34 cellular contexts compared by ENCODE assay signal in the genomic region with DNA sequence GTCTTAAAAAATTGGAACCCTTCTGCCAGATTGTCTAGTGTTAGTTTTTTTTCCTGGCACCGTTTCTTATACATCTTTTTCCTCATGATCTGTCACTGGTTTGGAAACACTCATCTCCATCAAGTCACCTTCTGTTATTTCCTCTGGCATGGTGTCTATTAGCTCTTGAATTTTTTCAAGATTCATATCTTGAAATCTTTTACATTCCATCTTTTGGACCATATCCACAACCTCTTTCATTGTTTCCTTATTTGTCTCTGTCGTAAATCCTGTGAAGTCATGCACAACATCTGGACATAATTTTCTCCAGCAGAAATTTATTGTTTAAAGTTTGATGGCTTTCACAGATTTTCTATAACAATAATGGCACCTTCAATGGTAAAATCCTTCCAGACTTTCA. TPM values are rescaled to one million over a fixed set of nuclear protein-coding genes. Genes with fewer than 3 reads are reported as not detected.
"Had no signal": no experiment of that assay in that cellular context is flagged by ENCODE, and none has a peak within 500 bp of the region (broad histone marks: within the 10 kb centered on the region; RNA-seq: fewer than 3 reads in every experiment).

No MANE protein-coding gene starts in this region.

- H3K27me3 Mint-ChIP-seq: activated CD8-positive, alpha-beta T cell treated with anti-CD3 and anti-CD28 coated beads for 36 hours had no signal

- H3K4me3 Mint-ChIP-seq: activated CD4-positive, alpha-beta T cell treated with anti-CD3 and anti-CD28 coated beads, Interleukin-2, amount 10 ng/mL, durations not matched to agents 7 days and 5 days; activated CD8-positive, alpha-beta T cell treated with anti-CD3 and anti-CD28 coated beads for 36 hours; activated naive CD8-positive, alpha-beta T cell; activated T-cell treated with anti-CD3 and anti-CD28 coated beads, Interleukin-2, amount 50 U/mL, for 4 hours; activated T-helper 17 cell treated with anti-CD3 and anti-CD28 coated beads, Interleukin-2, amount 50 U/mL, for 72 hours; effector memory CD8-positive, alpha-beta T cell; natural killer cell; neural progenitor cell; stimulated activated naive B cell treated with anti-CD40 and anti-IgM and Interleukin-4, amounts not matched to agents 10 μg/mL and 1 μg/mL and 100 μg/mL, for 72 hours; T-helper 17 cell had no signal

- H3K4me3 ChIP-seq: ascending aorta, coronary artery, gastrocnemius medialis, left lung, lower lobe of right lung, neural progenitor cell, right atrium auricular region, smooth muscle cell, suprapubic skin, tibial artery had no signal

- H3K9me3 Mint-ChIP-seq: activated CD4-positive, alpha-beta T cell treated with anti-CD3 and anti-CD28 coated beads, Interleukin-2, amount 10 ng/mL, durations not matched to agents 7 days and 5 days; activated CD8-positive, alpha-beta T cell treated with anti-CD3 and anti-CD28 coated beads for 36 hours; activated T-cell treated with anti-CD3 and anti-CD28 coated beads, Interleukin-2, amount 50 U/mL, for 4 hours; activated T-helper 17 cell treated with anti-CD3 and anti-CD28 coated beads, Interleukin-2, amount 50 U/mL, for 72 hours; effector memory CD8-positive, alpha-beta T cell; natural killer cell had no signal

- H3K4me1 Mint-ChIP-seq: activated CD4-positive, alpha-beta T cell treated with anti-CD3 and anti-CD28 coated beads, Interleukin-2, amount 10 ng/mL, durations not matched to agents 7 days and 5 days; activated T-helper 17 cell treated with anti-CD3 and anti-CD28 coated beads, Interleukin-2, amount 50 U/mL, for 72 hours; natural killer cell; neural progenitor cell; stimulated activated naive B cell treated with anti-CD40 and anti-IgM and Interleukin-4, amounts not matched to agents 10 μg/mL and 1 μg/mL and 100 μg/mL, for 72 hours; T-helper 17 cell had no signal

- H3K36me3 Mint-ChIP-seq: activated naive CD8-positive, alpha-beta T cell; natural killer cell; neural progenitor cell; stimulated activated naive B cell treated with anti-CD40 and anti-IgM and Interleukin-4, amounts not matched to agents 10 μg/mL and 1 μg/mL and 100 μg/mL, for 72 hours had no signal

- H3K27ac ChIP-seq: ascending aorta, brain microvascular endothelial cell, coronary artery, gastrocnemius medialis, left lung, lower lobe of right lung, neural progenitor cell, parathyroid adenoma, right atrium auricular region, suprapubic skin, tibial artery had no signal

- H3K36me3 ChIP-seq: ascending aorta, brain microvascular endothelial cell, gastrocnemius medialis, left lung, lower lobe of right lung, neural progenitor cell, right atrium auricular region, suprapubic skin, tibial artery had no signal

- H3K4me1 ChIP-seq: ascending aorta, gastrocnemius medialis, left lung, lower lobe of right lung, neural progenitor cell, parathyroid adenoma, right atrium auricular region, suprapubic skin, tibial artery had no signal

- H3K27ac Mint-ChIP-seq: activated CD4-positive, alpha-beta T cell treated with anti-CD3 and anti-CD28 coated beads, Interleukin-2, amount 10 ng/mL, durations not matched to agents 7 days and 5 days; activated CD8-positive, alpha-beta T cell treated with anti-CD3 and anti-CD28 coated beads for 36 hours; activated naive CD8-positive, alpha-beta T cell; activated T-helper 17 cell treated with anti-CD3 and anti-CD28 coated beads, Interleukin-2, amount 50 U/mL, for 72 hours; effector memory CD8-positive, alpha-beta T cell; natural killer cell; neural progenitor cell; stimulated activated naive B cell treated with anti-CD40 and anti-IgM and Interleukin-4, amounts not matched to agents 10 μg/mL and 1 μg/mL and 100 μg/mL, for 72 hours; T-helper 17 cell had no signal

- DNase-seq: activated CD4-positive, alpha-beta T cell treated with anti-CD3 and anti-CD28 coated beads for 1 hour; activated CD4-positive, alpha-beta T cell treated with anti-CD3 and anti-CD28 coated beads, Interleukin-2, amount 10 ng/mL, durations not matched to agents 7 days and 5 days; activated CD8-positive, alpha-beta T cell treated with anti-CD3 and anti-CD28 coated beads for 36 hours; activated T-cell treated with anti-CD3 and anti-CD28 coated beads, Interleukin-2, amount 50 U/mL, for 4 hours; brain microvascular endothelial cell; effector memory CD8-positive, alpha-beta T cell; erythroblast; gastrocnemius medialis; glutamatergic neuron; left lung; lower lobe of right lung; mesenchymal stem cell; natural killer cell; occipital lobe; stimulated activated CD4-positive, alpha-beta T cell treated with anti-CD3 and anti-CD28 coated beads, Interleukin-1b, Interleukin-23, amount 100 ng/mL, for 48 hours; stimulated activated CD4-positive, alpha-beta T cell treated with anti-CD3 and anti-CD28 coated beads, Interleukin-4, amount 100 ng/mL, for 4 hours; stimulated activated CD8-positive, alpha-beta memory T cell treated with anti-CD3 and anti-CD28 coated beads, Interleukin-4, amount 100 ng/mL, for 48 hours; stimulated activated naive B cell treated with anti-CD40 and anti-IgM and Interleukin-4, amounts not matched to agents 10 μg/mL and 1 μg/mL and 100 μg/mL, for 72 hours; T-helper 17 cell; T1000; tibial artery had no signal

- H3K27me3 ChIP-seq: ascending aorta, brain microvascular endothelial cell, left lung, neural progenitor cell, right atrium auricular region, suprapubic skin, tibial artery had no signal

- ATAC-seq: activated T-cell treated with anti-CD3 and anti-CD28 coated beads, Interleukin-2, amount 50 U/mL, for 4 hours; activated T-helper 17 cell treated with anti-CD3 and anti-CD28 coated beads, Interleukin-2, amount 50 U/mL, for 72 hours; effector memory CD8-positive, alpha-beta T cell; gastrocnemius medialis; left lung; lower lobe of right lung; natural killer cell; stimulated activated naive B cell treated with anti-CD40 and anti-IgM and Interleukin-4, amounts not matched to agents 10 μg/mL and 1 μg/mL and 100 μg/mL, for 72 hours; T-helper 17 cell had no signal

- H3K9me3 ChIP-seq: ascending aorta, gastrocnemius medialis, left lung, lower lobe of right lung, right atrium auricular region, suprapubic skin had no signal

RNA-seq across cellular contexts. Expression of gene HSFX2, which starts 46.7 kb away (rescaled TPM):
- total RNA-seq: activated CD8-positive, alpha-beta T cell treated with anti-CD3 and anti-CD28 coated beads for 36 hours; activated T-cell treated with anti-CD3 and anti-CD28 coated beads, Interleukin-2, amount 50 U/mL, for 4 hours; activated T-helper 17 cell treated with anti-CD3 and anti-CD28 coated beads, Interleukin-2, amount 50 U/mL, for 72 hours; ascending aorta; cardiac septum; lower lobe of right lung; pulmonary artery endothelial cell; T-helper 17 cell; ureter had no signal
- polyA plus RNA-seq: smooth muscle cell had no signal

RNA-seq across cellular contexts. Expression of gene MAGEA9B, which starts 54.6 kb away (rescaled TPM):
- total RNA-seq: activated CD4-positive, alpha-beta T cell treated with anti-CD3 and anti-CD28 coated beads, Interleukin-2, amount 10 ng/mL, durations not matched to agents 7 days and 5 days; activated CD8-positive, alpha-beta T cell treated with anti-CD3 and anti-CD28 coated beads for 36 hours; activated T-cell treated with anti-CD3 and anti-CD28 coated beads, Interleukin-2, amount 50 U/mL, for 4 hours; activated T-helper 17 cell treated with anti-CD3 and anti-CD28 coated beads, Interleukin-2, amount 50 U/mL, for 72 hours; ascending aorta; cardiac septum; cerebellum; gastrocnemius medialis; left lung; lower lobe of right lung; natural killer cell; occipital lobe; pulmonary artery endothelial cell; right atrium auricular region; smooth muscle cell; suprapubic skin; T-helper 17 cell; ureter had no signal
- polyA plus RNA-seq: smooth muscle cell had no signal
